In genomic region chr19:10766049-10766623, GRCh38 we compare ENCODE assay signal across 15 cellular contexts. TPM values are rescaled to one million over a fixed set of nuclear protein-coding genes. Genes with fewer than 3 reads are reported as not detected.
DNase-seq lines count a peak whose midpoint lies in the region; ATAC-seq, FAIRE-seq and TF ChIP-seq lines count a peak whose summit lies in the region.
"Had no signal": no experiment of that assay in that cellular context is flagged by ENCODE, and none has a peak within 500 bp of the region (broad histone marks: within the 10 kb centered on the region; RNA-seq: fewer than 3 reads in every experiment).

No MANE protein-coding gene starts in this region.

- no peak overlapping the region for H2AFZ ChIP-seq in astrocyte (ENCODE audit: low read depth, low read length)

- peak overlapping the region; percentile 75 for H3K27ac Mint-ChIP-seq in activated CD4-positive, alpha-beta T cell treated with anti-CD3 and anti-CD28 coated beads, Interleukin-2, amount 10 ng/mL, durations not matched to agents 7 days and 5 days
- H3K27ac Mint-ChIP-seq in astrocyte (ENCODE audit: unreplicated experiment) = no peak overlapping the region
- H3K27ac Mint-ChIP-seq: stimulated activated naive CD8-positive, alpha-beta T cell treated with anti-CD3 and anti-CD28 coated beads, Interleukin-15, Interleukin-2, amounts not matched to agents 100 ng/mL and 50 ng/mL, for 24 hours had no signal

- H3K4me2 ChIP-seq in astrocyte (ENCODE audit: low read length) = peak overlapping the region; percentile 27

- H3K36me3 Mint-ChIP-seq in activated CD4-positive, alpha-beta T cell treated with anti-CD3 and anti-CD28 coated beads, Interleukin-2, amount 10 ng/mL, durations not matched to agents 7 days and 5 days (ENCODE audit: low read depth) = peaks cover 47% of the 10 kb centered on the region
- H3K36me3 Mint-ChIP-seq in astrocyte (ENCODE audit: low read depth, unreplicated experiment) = peaks cover 14% of the 10 kb centered on the region

- H3K4me1 ChIP-seq in astrocyte (ENCODE audit: insufficient read depth, low read length) = peaks cover 9% of the 10 kb centered on the region
- H3K4me1 ChIP-seq in lung (ENCODE audit: control insufficient read depth in 2 of 2, insufficient read depth in 2 of 2, low read length in 2 of 2) = peaks cover 30 to 58% of the 10 kb centered on the region in 2 donors

- no peak for TF ChIP-seq POLR2A in erythroblast (IDR thresholded peaks at IDR 0.05; ENCODE audit: low read length)

- no peak for FAIRE-seq in astrocyte (lab: Jason Lieb, UNC)
- no peak for FAIRE-seq in frontal cortex (lab: Jason Lieb, UNC)
- FAIRE-seq: GM12878, islet of Langerhans had no signal

- no peak overlapping the region for H3K27ac ChIP-seq in astrocyte (ENCODE audit: low read depth, low read length)
- H3K27ac ChIP-seq in lung (ENCODE audit: low read depth in 1 of 2, low read length in 1 of 2) = peak overlapping the region; percentile 47 to 80
- H3K27ac ChIP-seq in substantia nigra (ENCODE audit: low read depth, low read length, poor library complexity, severe bottlenecking) = peak overlapping the region; percentile 95
- H3K27ac ChIP-seq: brain microvascular endothelial cell, VCaP had no signal

- TF ChIP-seq CTCF in astrocyte (IDR thresholded peaks at IDR 0.05; ENCODE audit: insufficient read depth, low read depth, low read length) = no peak
- TF ChIP-seq CTCF in lung (IDR thresholded peaks at IDR 0.05; ENCODE audit: control extremely low read depth, extremely low read depth) = no peak

- peaks cover 70% of the 10 kb centered on the region for H3K4me1 Mint-ChIP-seq in activated CD4-positive, alpha-beta T cell treated with anti-CD3 and anti-CD28 coated beads, Interleukin-2, amount 10 ng/mL, durations not matched to agents 7 days and 5 days
- H3K4me1 Mint-ChIP-seq in astrocyte (ENCODE audit: low read depth, unreplicated experiment) = peaks cover 16% of the 10 kb centered on the region

- H3K36me3 ChIP-seq in astrocyte (ENCODE audit: insufficient read depth, low read length) (peaks cover 4% of the 10 kb centered on the region), lung (ENCODE audit: control insufficient read depth in 2 of 2, insufficient read depth in 2 of 2, low read length in 2 of 2) (peaks cover 3 to 18% of the 10 kb centered on the region in 2 donors)

- H3K9me3 Mint-ChIP-seq in activated CD4-positive, alpha-beta T cell treated with anti-CD3 and anti-CD28 coated beads, Interleukin-2, amount 10 ng/mL, durations not matched to agents 7 days and 5 days = no peaks in the 10 kb centered on the region
- H3K9me3 Mint-ChIP-seq in astrocyte (ENCODE audit: unreplicated experiment) = no peaks in the 10 kb centered on the region
- H3K9me3 Mint-ChIP-seq: activated T-cell treated with anti-CD3 and anti-CD28 coated beads, Interleukin-2, amount 50 U/mL, for 4 hours; stimulated activated naive CD8-positive, alpha-beta T cell treated with anti-CD3 and anti-CD28 coated beads, Interleukin-15, Interleukin-2, amounts not matched to agents 100 ng/mL and 50 ng/mL, for 24 hours had no signal

- H3K4me3 Mint-ChIP-seq in activated CD4-positive, alpha-beta T cell treated with anti-CD3 and anti-CD28 coated beads, Interleukin-2, amount 10 ng/mL, durations not matched to agents 7 days and 5 days = no peak overlapping the region
- H3K4me3 Mint-ChIP-seq in astrocyte (ENCODE audit: unreplicated experiment) = no peak overlapping the region
- H3K4me3 Mint-ChIP-seq: activated T-cell treated with anti-CD3 and anti-CD28 coated beads, Interleukin-2, amount 50 U/mL, for 4 hours; stimulated activated naive CD8-positive, alpha-beta T cell treated with anti-CD3 and anti-CD28 coated beads, Interleukin-15, Interleukin-2, amounts not matched to agents 100 ng/mL and 50 ng/mL, for 24 hours had no signal

- H3K4me3 ChIP-seq in astrocyte (ENCODE audit: insufficient read depth, low read depth, low read length) (no peak overlapping the region), lung (no peak overlapping the region)
- H3K4me3 ChIP-seq: GM12878 had no signal

- POLR2A ChIA-PET in activated CD4-positive, alpha-beta T cell treated with anti-CD3 and anti-CD28 coated beads, Interleukin-2, amount 10 ng/mL, durations not matched to agents 7 days and 5 days (lab: Charles Lee) = no interaction called here

- H3K9me3 ChIP-seq in astrocyte (ENCODE audit: insufficient read depth, low read depth, low read length) (no peaks in the 10 kb centered on the region), lung (ENCODE audit: control insufficient read depth in 2 of 2, insufficient read depth in 1 of 2, low read length in 1 of 2) (no peaks in the 10 kb centered on the region)

- CTCF ChIA-PET in activated CD4-positive, alpha-beta T cell treated with anti-CD3 and anti-CD28 coated beads, Interleukin-2, amount 10 ng/mL, durations not matched to agents 7 days and 5 days (lab: Charles Lee) = interaction anchor here (1.1 to 1.5 kb wide), 5 partner anchors 9 to 98 kb away, joined by 3 to 8 read pairs (median 3); no protein-coding TSS in a partner anchor

- H3K27me3 ChIP-seq in astrocyte (ENCODE audit: insufficient read depth, low read length) = no peaks in the 10 kb centered on the region
- H3K27me3 ChIP-seq in lung (ENCODE audit: control insufficient read depth, insufficient read depth) = no peaks in the 10 kb centered on the region
- H3K27me3 ChIP-seq: brain microvascular endothelial cell had no signal

- peaks cover 72% of the 10 kb centered on the region for H3K79me2 ChIP-seq in astrocyte (ENCODE audit: insufficient read depth, low read length)

- peaks cover 89% of the 10 kb centered on the region for H4K20me1 ChIP-seq in astrocyte (ENCODE audit: insufficient read depth, low read length)

- no peak for ATAC-seq in lung (ENCODE audit: insufficient read depth, low FRiP score)
- ATAC-seq: activated T-cell treated with anti-CD3 and anti-CD28 coated beads, Interleukin-2, amount 50 U/mL, for 4 hours; GM12878 had no signal

- no peak for DNase-seq in activated CD4-positive, alpha-beta T cell treated with anti-CD3 and anti-CD28 coated beads, Interleukin-2, amount 10 ng/mL, durations not matched to agents 7 days and 5 days
- DNase-seq in activated CD4-positive, alpha-beta T cell treated with anti-CD3 and anti-CD28 coated beads for 4 hours = no peak
- no peak for DNase-seq in astrocyte (ENCODE audit: low read depth)
- DNase-seq in lung (ENCODE audit: low spot score) = peak; percentile 41
- peak in 6 of 49 donors; percentile 18 to 50 (median 20) for DNase-seq in substantia nigra (lab: John Stamatoyannopoulos, UW)
- DNase-seq in erythroblast (lab: John Stamatoyannopoulos, UW) = no peak
- no peak for DNase-seq in frontal cortex (ENCODE audit: low spot score in 2 of 2)
- DNase-seq in NCI-H510A treated with DMSO at 0.1 percent for 48 hours (lab: John Stamatoyannopoulos, UW) = no peak
- DNase-seq: activated T-cell treated with anti-CD3 and anti-CD28 coated beads, Interleukin-2, amount 50 U/mL, for 4 hours; brain microvascular endothelial cell; NCI-H524 treated with DMSO at 0.1 percent for 48 hours had no signal

- H3K27me3 Mint-ChIP-seq in activated CD4-positive, alpha-beta T cell treated with anti-CD3 and anti-CD28 coated beads, Interleukin-2, amount 10 ng/mL, durations not matched to agents 7 days and 5 days = no peaks in the 10 kb centered on the region
- no peaks in the 10 kb centered on the region for H3K27me3 Mint-ChIP-seq in astrocyte (ENCODE audit: low read depth, unreplicated experiment)
- H3K27me3 Mint-ChIP-seq: stimulated activated naive CD8-positive, alpha-beta T cell treated with anti-CD3 and anti-CD28 coated beads, Interleukin-15, Interleukin-2, amounts not matched to agents 100 ng/mL and 50 ng/mL, for 24 hours had no signal

- WGBS in lung, 2 donors = 66 to 89% methylated on average over 9 of the region's 9 CpGs

- peak overlapping the region; percentile 46 for H3K9ac ChIP-seq in astrocyte (ENCODE audit: low read length)

RNA-seq across cellular contexts. Expression of gene DNM2, which starts 48.3 kb away (rescaled TPM):
- total RNA-seq in activated CD4-positive, alpha-beta T cell treated with anti-CD3 and anti-CD28 coated beads, Interleukin-2, amount 10 ng/mL, durations not matched to agents 7 days and 5 days = 100 to 1,000 TPM; 268 to 270 TPM
- total RNA-seq in astrocyte (129 TPM in 2 replicates), lung (100 to 1,000 TPM; 202 to 277 TPM), frontal cortex (38.3 TPM)
- 100 to 1,000 TPM; 172 to 206 TPM for polyA plus RNA-seq in lung
